Comparison of ENCODE assay signal across 8 cellular contexts in the genomic region with DNA sequence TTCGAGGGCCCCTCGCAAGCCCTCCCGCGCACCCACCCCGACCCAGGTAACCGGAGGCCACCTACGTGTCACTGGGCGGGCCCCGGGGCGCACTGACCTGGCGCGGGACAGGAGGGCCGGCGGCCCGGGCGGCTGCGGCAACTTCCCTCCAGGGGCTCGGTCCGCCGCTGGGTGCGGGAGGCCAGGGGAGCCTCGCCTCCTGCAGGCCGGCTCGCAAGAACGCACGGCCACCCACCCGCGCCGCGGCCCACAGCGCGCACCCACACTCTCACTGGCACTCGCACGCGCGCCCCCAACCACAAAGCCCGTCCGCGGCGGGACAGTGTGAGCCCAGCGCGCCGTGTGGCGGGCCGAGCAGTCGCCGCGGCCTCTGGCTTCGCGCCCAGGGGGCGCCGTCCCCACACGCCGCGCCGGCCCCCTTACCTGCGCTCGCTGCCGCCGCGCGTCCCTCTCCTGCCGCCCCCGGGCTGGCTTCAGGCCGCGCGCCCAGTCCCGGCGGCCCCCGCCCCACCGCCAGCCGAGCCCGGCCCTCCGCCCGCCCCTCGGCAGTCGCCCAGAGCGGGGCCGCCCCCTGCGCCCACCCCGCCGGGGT. TPM values are rescaled to one million over a fixed set of nuclear protein-coding genes. Genes with fewer than 3 reads are reported as not detected.
A peak's percentile ranks its signal among the peaks of the same experiment; 100 is the strongest.
DNase-seq lines count a peak whose midpoint lies in the region; ATAC-seq and TF ChIP-seq lines count a peak whose summit lies in the region.

No MANE protein-coding gene starts in this region.

- H3K9ac ChIP-seq in H9 (ENCODE audit: extremely low read depth, insufficient read length, low read length) (no peak overlapping the region), neural progenitor cell (peak overlapping the region; percentile 55)

- peak overlapping the region; percentile 69 for H3K4me3 ChIP-seq in fibroblast of the aortic adventitia (ENCODE audit: low read depth, low read length)
- peak overlapping the region; percentile 98 for H3K4me3 ChIP-seq in neural progenitor cell

- CTCF ChIA-PET in activated naive CD4-positive, alpha-beta T cell treated with anti-CD3 and anti-CD28 coated beads for 36 hours (lab: Charles Lee) = no interaction called here

- H2BK15ac ChIP-seq in H9 (ENCODE audit: low read depth, low read length) = no peak overlapping the region; the same call in 1 of the 2 replicates

- H2BK120ac ChIP-seq in H9 (ENCODE audit: low read depth, low read length, poor library complexity, severe bottlenecking) = no peak overlapping the region

- H3K27ac Mint-ChIP-seq in H9 (no peak overlapping the region), neural progenitor cell (no peak overlapping the region)
- no peak overlapping the region for H3K27ac Mint-ChIP-seq in activated naive CD4-positive, alpha-beta T cell treated with anti-CD3 and anti-CD28 coated beads for 36 hours

- TF ChIP-seq CTCF in H9 (conservative IDR thresholded peaks at IDR 0.05) = peak; percentile 61
- peak; percentile 3 for TF ChIP-seq CTCF in fibroblast of the aortic adventitia (IDR thresholded peaks at IDR 0.05; ENCODE audit: insufficient read depth, low read length)
- peak; percentile 52 for TF ChIP-seq CTCF in neural progenitor cell (IDR thresholded peaks at IDR 0.05)

- no peaks in the 10 kb centered on the region for H3K79me1 ChIP-seq in H9 (ENCODE audit: insufficient read depth, low read depth, low read length, poor library complexity, severe bottlenecking)

- H2BK12ac ChIP-seq in H9 (ENCODE audit: insufficient read length, low read depth, low read length) = no peak overlapping the region

- H4K20me1 ChIP-seq in H9 (ENCODE audit: control insufficient read depth, insufficient read depth, insufficient read length) (no peaks in the 10 kb centered on the region), neural progenitor cell (ENCODE audit: low read depth) (peaks cover 35% of the 10 kb centered on the region)

- peaks cover 27% of the 10 kb centered on the region for H3F3A ChIP-seq in neural progenitor cell (ENCODE audit: low read depth)

- no peaks in the 10 kb centered on the region for H3K9me3 ChIP-seq in H9 (ENCODE audit: control insufficient read depth, low read depth, low read length)
- no peaks in the 10 kb centered on the region for H3K9me3 ChIP-seq in neural progenitor cell (ENCODE audit: low read depth)

- H3K36me3 ChIP-seq in neural progenitor cell = no peaks in the 10 kb centered on the region

- H3K56ac ChIP-seq in H9 (ENCODE audit: insufficient read length, low read depth, low read length) = no peak overlapping the region

- H3K23ac ChIP-seq in H9 (ENCODE audit: insufficient read length, low read depth, low read length) = no peak overlapping the region

- H4K8ac ChIP-seq in H9 (replicated peaks; ENCODE audit: insufficient read length, low read depth, low read length) = no peak overlapping the region

- no peak overlapping the region for H2BK5ac ChIP-seq in H9 (ENCODE audit: insufficient read length, low read length)

- intact Hi-C loops in activated naive CD4-positive, alpha-beta T cell treated with anti-CD3 and anti-CD28 coated beads for 36 hours (cut with micrococcal nuclease) = loop anchor here (5.0 kb wide), 1 partner anchor 259 kb away; no protein-coding TSS in a partner anchor

- peak overlapping the region; percentile 70 to 81 for H3K4me3 Mint-ChIP-seq in H9
- peak overlapping the region; percentile 88 for H3K4me3 Mint-ChIP-seq in neural progenitor cell
- no peak overlapping the region for H3K4me3 Mint-ChIP-seq in activated naive CD4-positive, alpha-beta T cell treated with anti-CD3 and anti-CD28 coated beads for 36 hours

- no peak overlapping the region for H3T11ph ChIP-seq in H9 (ENCODE audit: low read length)

- no peak overlapping the region for H2AK5ac ChIP-seq in H9 (ENCODE audit: insufficient read length, low read length)

- peaks cover 0 to 2% of the 10 kb centered on the region in 2 experiments; a peak in 2 of 5 replicates for H3K9me3 Mint-ChIP-seq in H9
- H3K9me3 Mint-ChIP-seq in neural progenitor cell = no peaks in the 10 kb centered on the region
- no peaks in the 10 kb centered on the region for H3K9me3 Mint-ChIP-seq in activated naive CD4-positive, alpha-beta T cell treated with anti-CD3 and anti-CD28 coated beads for 36 hours

- peaks cover 28 to 37% of the 10 kb centered on the region in 2 experiments for H3K4me1 Mint-ChIP-seq in H9
- peaks cover 24% of the 10 kb centered on the region for H3K4me1 Mint-ChIP-seq in neural progenitor cell
- H3K4me1 Mint-ChIP-seq in activated naive CD4-positive, alpha-beta T cell treated with anti-CD3 and anti-CD28 coated beads for 36 hours (ENCODE audit: low read depth) = peaks cover 10% of the 10 kb centered on the region

- no peak overlapping the region for H4K91ac ChIP-seq in H9 (ENCODE audit: insufficient read length, low read depth, low read length)

- no peak overlapping the region for H2BK20ac ChIP-seq in H9 (ENCODE audit: low read depth, low read length, poor library complexity, severe bottlenecking)

- H3K23me2 ChIP-seq in H9 (ENCODE audit: insufficient read length, low read depth, low read length, poor library complexity, severe bottlenecking) = peaks cover 11% of the 10 kb centered on the region

- H3K4ac ChIP-seq in H9 (ENCODE audit: low read depth, low read length) = no peak overlapping the region

- peak overlapping the region; percentile 74 for H3K4me2 ChIP-seq in H9 (ENCODE audit: insufficient read depth, insufficient read length, low read length)
- peak overlapping the region; percentile 86 for H3K4me2 ChIP-seq in neural progenitor cell

- H3K36me3 Mint-ChIP-seq in H9 (ENCODE audit: insufficient read depth in 1 of 3, low read depth in 3 of 3) = no peaks in the 10 kb centered on the region; a peak in 1 of 7 replicates
- H3K36me3 Mint-ChIP-seq in neural progenitor cell = no peaks in the 10 kb centered on the region
- no peaks in the 10 kb centered on the region for H3K36me3 Mint-ChIP-seq in activated naive CD4-positive, alpha-beta T cell treated with anti-CD3 and anti-CD28 coated beads for 36 hours (ENCODE audit: low read depth)

- H3K4me1 ChIP-seq in H9 (ENCODE audit: insufficient read depth, low read length) = peaks cover 2% of the 10 kb centered on the region; the same call in 1 of the 2 replicates
- H3K4me1 ChIP-seq in neural progenitor cell = peaks cover 15% of the 10 kb centered on the region

- WGBS in H9 (ENCODE audit: extremely low coverage, insufficient read length, low lambda C conversion rate) = no CpG with 5 or more reads among the region's 82 CpGs

- H3K27ac ChIP-seq in H9 (ENCODE audit: insufficient read length, low read depth, low read length) (no peak overlapping the region), neural progenitor cell (no peak overlapping the region)

- H4K5ac ChIP-seq in H9 (ENCODE audit: insufficient read length, low read depth, low read length) = no peak overlapping the region

- no peaks in the 10 kb centered on the region for H3K79me2 ChIP-seq in H9 (ENCODE audit: insufficient read depth, low read length)
- H3K79me2 ChIP-seq in neural progenitor cell (ENCODE audit: low read depth) = peaks cover 50% of the 10 kb centered on the region

- peaks cover 49% of the 10 kb centered on the region for H3K27me3 Mint-ChIP-seq in H9 (ENCODE audit: low read depth)
- peaks cover 13% of the 10 kb centered on the region for H3K27me3 Mint-ChIP-seq in neural progenitor cell (ENCODE audit: insufficient read depth, low read depth)
- peaks cover 41% of the 10 kb centered on the region for H3K27me3 Mint-ChIP-seq in activated naive CD4-positive, alpha-beta T cell treated with anti-CD3 and anti-CD28 coated beads for 36 hours (ENCODE audit: low read depth)

- peak overlapping the region; percentile 88 for H3K14ac ChIP-seq in H9 (ENCODE audit: insufficient read depth, low read length)

- H2AFZ ChIP-seq in H9 (ENCODE audit: low read length) (no peak overlapping the region), neural progenitor cell (replicated peaks) (peak overlapping the region; percentile 91)

- no peak overlapping the region for H3K18ac ChIP-seq in H9 (ENCODE audit: insufficient read length, low read depth, low read length)

- DNase-seq in D341Med (ENCODE audit: low spot score) (peak; percentile 87), H9 (peak; percentile 62), RPMI8226 (peak; percentile 21), fibroblast of the aortic adventitia (ENCODE audit: low read depth) (peak; percentile 25), neural progenitor cell (ENCODE audit: low spot score) (peak; percentile 92), foreskin melanocyte (no peak)
- no peak for DNase-seq in activated naive CD4-positive, alpha-beta T cell treated with anti-CD3 and anti-CD28 coated beads for 36 hours

- peaks cover 10% of the 10 kb centered on the region; the same call in 1 of the 2 replicates for H3K27me3 ChIP-seq in H9 (ENCODE audit: insufficient read depth, low read length)
- peaks cover 22% of the 10 kb centered on the region for H3K27me3 ChIP-seq in neural progenitor cell

- no peak for ATAC-seq in GM18867 (IDR thresholded peaks at IDR 0.05; ENCODE audit: unreplicated experiment)

RNA-seq across cellular contexts. Expression of a gene that starts 0.4 kb away (rescaled TPM):
- 0.99 and 1.3 TPM in 2 replicates for total RNA-seq in H9 (2021)
- total RNA-seq in fibroblast of the aortic adventitia (ENCODE audit: low replicate concordance) = 39.2 and 265 TPM in 2 replicates
- total RNA-seq in neural progenitor cell (ENCODE audit: low replicate concordance) = 30.3 and 36.0 TPM in 2 replicates
- not detected for total RNA-seq in activated naive CD4-positive, alpha-beta T cell treated with anti-CD3 and anti-CD28 coated beads for 36 hours

Comparison
In these comparisons a context has a peak if more than half of its experiments do, and no peak if none do; other contexts are left out.
1. DNase-seq: peak in D341Med (single experiment), H9 (single experiment), RPMI8226 (single experiment), fibroblast of the aortic adventitia (single experiment) and neural progenitor cell (single experiment); none in activated naive CD4-positive, alpha-beta T cell treated with anti-CD3 and anti-CD28 coated beads for 36 hours (single experiment) and foreskin melanocyte (single experiment).
2. CTCF ChIP-seq: peak in every context shown above with its lines; median percentile 61 in H9; 52 in neural progenitor cell; 3 in fibroblast of the aortic adventitia.
3. RNA of a gene that starts 0.4 kb away (total RNA-seq): 39.2 to 265 TPM in fibroblast of the aortic adventitia and 30.3 to 36.0 TPM in neural progenitor cell; 0.99 to 1.3 TPM in H9 and not detected in activated naive CD4-positive, alpha-beta T cell treated with anti-CD3 and anti-CD28 coated beads for 36 hours; every median in the first group is over 10 times any median in the second.